1 cellular context compared by ENCODE assay signal in the genomic region with DNA sequence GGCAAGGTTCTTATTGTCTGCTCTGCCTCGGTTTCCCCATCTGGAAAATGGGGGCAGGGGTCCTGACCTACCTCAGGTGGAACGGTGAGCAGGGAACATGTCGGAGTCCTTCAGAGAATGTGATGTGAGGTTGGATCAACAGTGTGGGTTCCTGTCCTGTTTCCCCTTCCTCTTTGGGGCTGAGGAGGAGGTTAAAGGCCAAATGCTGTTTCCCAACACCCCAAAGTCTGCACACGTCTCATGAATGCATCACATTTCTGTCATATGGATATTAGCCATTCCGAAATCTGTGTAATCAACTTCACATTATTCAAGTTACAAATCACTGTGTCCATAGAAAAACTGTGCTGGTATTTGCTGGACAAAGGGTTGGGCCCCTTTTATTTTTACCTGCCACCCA.
TF ChIP-seq lines count a peak whose summit lies in the region.

No MANE protein-coding gene starts in this region.

TF ChIP-seq in HepG2, 621 proteins besides CTCF, POLR2A, EP300 and RAD21:
- TF ChIP-seq ZNF629 (CRISPR knock-in tag; conservative IDR thresholded peaks at IDR 0.05): peak; percentile 85
- TF ChIP-seq ZMYM3 (CRISPR knock-in tag; IDR thresholded peaks at IDR 0.05): 0 out of 2 replicates have a peak, but pooled peaks have one; percentile 26
TF ChIP-seq in HepG2: peak in this region for 2; not testable (repeated sequence) for 619.
